Comparison of ENCODE assay signal across 1 cellular context in genomic region chr11:121521145-121522042, GRCh38.
TF ChIP-seq lines count a peak whose summit lies in the region.

No MANE protein-coding gene starts in this region.

TF ChIP-seq in SK-N-SH, 30 proteins besides CTCF, POLR2A, EP300 and RAD21 (continued from another document):
- TF ChIP-seq REST (IDR thresholded peaks at IDR 0.05; ENCODE audit: low read depth, low read length): no peak
TF ChIP-seq in SK-N-SH: peak in this region for 2.
